Comparison of ENCODE assay signal across 10 cellular contexts in genomic region chr3:42035816-42036482, GRCh38. TPM values are rescaled to one million over a fixed set of nuclear protein-coding genes. Genes with fewer than 3 reads are reported as not detected.
A peak's percentile ranks its signal among the peaks of the same experiment; 100 is the strongest.
DNase-seq lines count a peak whose midpoint lies in the region; ATAC-seq and TF ChIP-seq lines count a peak whose summit lies in the region.
"Had no signal": no experiment of that assay in that cellular context is flagged by ENCODE, and none has a peak within 500 bp of the region (broad histone marks: within the 10 kb centered on the region; RNA-seq: fewer than 3 reads in every experiment).

No MANE protein-coding gene starts in this region.

- no peaks in the 10 kb centered on the region for H3K9me3 Mint-ChIP-seq in osteocyte (ENCODE audit: unreplicated experiment)

- TF ChIP-seq EP300 in gastroesophageal sphincter (IDR thresholded peaks at IDR 0.05), result no peak

- DNase-seq in SJSA1 (ENCODE audit: low read depth in 1 of 2, low spot score in 2 of 2) (no peak), osteocyte (ENCODE audit: extremely low spot score, unreplicated experiment) (no peak), NOMO-1 treated with DMSO at 0.1 percent for 48 hours (lab: John Stamatoyannopoulos, UW; ENCODE audit: unreplicated experiment) (no peak), omental fat pad (ENCODE audit: low spot score) (no peak)
- DNase-seq: activated CD4-positive, alpha-beta T cell treated with anti-CD3 and anti-CD28 coated beads for 48 hours; NK-92 treated with Interleukin-12 subunit alpha and Interleukin-12 subunit beta, amount 100 ng/mL, for 24 hours had no signal

- H3K36me3 Mint-ChIP-seq in osteocyte (ENCODE audit: unreplicated experiment), result peaks cover 5% of the 10 kb centered on the region

- peak overlapping the region; percentile 48 for H3K4me2 ChIP-seq in BLaER1

- peak overlapping the region; percentile 77 for H3K27ac Mint-ChIP-seq in osteocyte (ENCODE audit: unreplicated experiment)

- no peak for TF ChIP-seq POLR2A in gastroesophageal sphincter (IDR thresholded peaks at IDR 0.05)

- 53 to 65% methylated on average over 2 to 4 of the region's 4 CpGs for WGBS in gastroesophageal sphincter (ENCODE audit: low coverage in 1 of 2), 2 donors

- H3K36me3 ChIP-seq in BLaER1 (peaks cover 47% of the 10 kb centered on the region), SJSA1 (no peaks in the 10 kb centered on the region; the same call in 1 of the 2 replicates), gastroesophageal sphincter (peaks cover 0 to 14% of the 10 kb centered on the region in 2 donors)

- no peak overlapping the region for H3K4me3 ChIP-seq in BLaER1
- H3K4me3 ChIP-seq in SJSA1, result no peak overlapping the region
- no peak overlapping the region for H3K4me3 ChIP-seq in gastroesophageal sphincter

- no peaks in the 10 kb centered on the region for H3K27me3 Mint-ChIP-seq in osteocyte (ENCODE audit: unreplicated experiment)

- peaks cover 68% of the 10 kb centered on the region for H3K4me1 ChIP-seq in BLaER1
- peaks cover 50% of the 10 kb centered on the region for H3K4me1 ChIP-seq in SJSA1 (replicated peaks)
- H3K4me1 ChIP-seq in gastroesophageal sphincter, result peaks cover 9 to 86% (median 52%) of the 10 kb centered on the region in 3 donors

- peak overlapping the region; percentile 61; the same call in 1 of the 2 replicates for H3K9ac ChIP-seq in BLaER1

- H3K4me1 Mint-ChIP-seq in osteocyte (ENCODE audit: unreplicated experiment), result peaks cover 60% of the 10 kb centered on the region

- H4K20me1 ChIP-seq in BLaER1, result peaks cover 100% of the 10 kb centered on the region

- H3K27ac ChIP-seq in BLaER1 (peak overlapping the region; percentile 20), SJSA1 (peak overlapping the region; percentile 70), gastroesophageal sphincter (peak overlapping the region; percentile 58 to 87 (median 80))

- TF ChIP-seq CTCF in gastroesophageal sphincter (IDR thresholded peaks at IDR 0.05) (no peak), osteocyte (IDR thresholded peaks at IDR 0.05) (no peak), omental fat pad (IDR thresholded peaks at IDR 0.05) (no peak)

- no peak overlapping the region for H3K4me3 Mint-ChIP-seq in osteocyte (ENCODE audit: unreplicated experiment)

- no peak for ATAC-seq in gastroesophageal sphincter
- ATAC-seq in HG02973 (IDR thresholded peaks at IDR 0.05; ENCODE audit: unreplicated experiment), result no peak
- ATAC-seq in omental fat pad (ENCODE audit: low FRiP score), result no peak
- ATAC-seq in HG02798 (IDR thresholded peaks at IDR 0.05; ENCODE audit: poor library complexity, unreplicated experiment), result no peak

- no peaks in the 10 kb centered on the region for H3K27me3 ChIP-seq in BLaER1
- H3K27me3 ChIP-seq in SJSA1 (replicated peaks), result no peaks in the 10 kb centered on the region
- H3K27me3 ChIP-seq in gastroesophageal sphincter, result no peaks in the 10 kb centered on the region

- H3K9me3 ChIP-seq in BLaER1, result no peaks in the 10 kb centered on the region
- no peaks in the 10 kb centered on the region for H3K9me3 ChIP-seq in SJSA1 (replicated peaks)
- H3K9me3 ChIP-seq in gastroesophageal sphincter, result no peaks in the 10 kb centered on the region

RNA-seq across cellular contexts. Expression of gene TRAK1, which starts 55.2 kb away (rescaled TPM):
- 8.1 and 15.4 TPM in 2 replicates for total RNA-seq in SJSA1 (2014; rRNA removed; shearing (Covaris generic))
- total RNA-seq in gastroesophageal sphincter, result 10 to 100 TPM; 37.4 to 89.5 (median 53.0) TPM
- 30.7 and 35.7 TPM in 2 replicates for total RNA-seq in osteocyte
- 10 to 100 TPM; 21.4 to 42.9 (median 37.0) TPM for total RNA-seq in omental fat pad

Comparison
In these comparisons a context has a peak if more than half of its experiments do, and no peak if none do; other contexts are left out.
1. H3K27ac ChIP-seq: peak in every context shown above with its lines; median percentile 80 in gastroesophageal sphincter; 70 in SJSA1; 20 in BLaER1.